ENCODE assay signal across 1 cellular context in genomic region chr11:19229671-19230070, GRCh38.
TF ChIP-seq lines count a peak whose summit lies in the region.

No MANE protein-coding gene starts in this region.

TF ChIP-seq in WTC11, 78 proteins besides CTCF, POLR2A, EP300 and RAD21 (continued from another document):
- no peak for TF ChIP-seq ZNF396 (CRISPR knock-in tag; IDR thresholded peaks at IDR 0.05; ENCODE audit: borderline replicate concordance)
- TF ChIP-seq NFATC4 (CRISPR knock-in tag; IDR thresholded peaks at IDR 0.05) = no peak
- no peak for TF ChIP-seq CREM (CRISPR knock-in tag; IDR thresholded peaks at IDR 0.05)
- TF ChIP-seq, protein P1, sequence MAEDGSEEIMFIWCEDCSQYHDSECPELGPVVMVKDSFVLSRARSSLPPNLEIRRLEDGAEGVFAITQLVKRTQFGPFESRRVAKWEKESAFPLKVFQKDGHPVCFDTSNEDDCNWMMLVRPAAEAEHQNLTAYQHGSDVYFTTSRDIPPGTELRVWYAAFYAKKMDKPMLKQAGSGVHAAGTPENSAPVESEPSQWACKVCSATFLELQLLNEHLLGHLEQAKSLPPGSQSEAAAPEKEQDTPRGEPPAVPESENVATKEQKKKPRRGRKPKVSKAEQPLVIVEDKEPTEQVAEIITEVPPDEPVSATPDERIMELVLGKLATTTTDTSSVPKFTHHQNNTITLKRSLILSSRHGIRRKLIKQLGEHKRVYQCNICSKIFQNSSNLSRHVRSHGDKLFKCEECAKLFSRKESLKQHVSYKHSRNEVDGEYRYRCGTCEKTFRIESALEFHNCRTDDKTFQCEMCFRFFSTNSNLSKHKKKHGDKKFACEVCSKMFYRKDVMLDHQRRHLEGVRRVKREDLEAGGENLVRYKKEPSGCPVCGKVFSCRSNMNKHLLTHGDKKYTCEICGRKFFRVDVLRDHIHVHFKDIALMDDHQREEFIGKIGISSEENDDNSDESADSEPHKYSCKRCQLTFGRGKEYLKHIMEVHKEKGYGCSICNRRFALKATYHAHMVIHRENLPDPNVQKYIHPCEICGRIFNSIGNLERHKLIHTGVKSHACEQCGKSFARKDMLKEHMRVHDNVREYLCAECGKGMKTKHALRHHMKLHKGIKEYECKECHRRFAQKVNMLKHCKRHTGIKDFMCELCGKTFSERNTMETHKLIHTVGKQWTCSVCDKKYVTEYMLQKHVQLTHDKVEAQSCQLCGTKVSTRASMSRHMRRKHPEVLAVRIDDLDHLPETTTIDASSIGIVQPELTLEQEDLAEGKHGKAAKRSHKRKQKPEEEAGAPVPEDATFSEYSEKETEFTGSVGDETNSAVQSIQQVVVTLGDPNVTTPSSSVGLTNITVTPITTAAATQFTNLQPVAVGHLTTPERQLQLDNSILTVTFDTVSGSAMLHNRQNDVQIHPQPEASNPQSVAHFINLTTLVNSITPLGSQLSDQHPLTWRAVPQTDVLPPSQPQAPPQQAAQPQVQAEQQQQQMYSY (CRISPR knock-in tag; IDR thresholded peaks at IDR 0.05) = no peak
- no peak for TF ChIP-seq ZNF512 (CRISPR knock-in tag; IDR thresholded peaks at IDR 0.05; ENCODE audit: borderline replicate concordance)
- no peak for TF ChIP-seq GRHL2 (CRISPR knock-in tag; IDR thresholded peaks at IDR 0.05; ENCODE audit: insufficient replicate concordance, severe bottlenecking)
- TF ChIP-seq ZNF138 (CRISPR knock-in tag; conservative IDR thresholded peaks at IDR 0.05) = no peak
